In genomic region chr12:102480401-102480800, GRCh38 we compare ENCODE assay signal across 9 cellular contexts. TPM values are rescaled to one million over a fixed set of nuclear protein-coding genes. Genes with fewer than 3 reads are reported as not detected.
DNase-seq lines count a peak whose midpoint lies in the region; ATAC-seq and TF ChIP-seq lines count a peak whose summit lies in the region.
"Had no signal": no experiment of that assay in that cellular context is flagged by ENCODE, and none has a peak within 500 bp of the region (broad histone marks: within the 10 kb centered on the region; RNA-seq: fewer than 3 reads in every experiment).

Gene IGF1, minus strand, starts transcription at chr12:102480563. Its CDS starts 182 bp downstream, at chr12:102480381.

- H3K23ac ChIP-seq in IMR-90 (ENCODE audit: low read depth, low read length): no peak within 1 kb of the TSS

- H3K27ac ChIP-seq in IMR-90 (ENCODE audit: insufficient read depth, low read length) (no peak within 1 kb of the TSS; the same call in 1 of the 2 replicates), hepatocyte (peak within 1 kb of the TSS; percentile 67), subcutaneous abdominal adipose tissue (ENCODE audit: low read depth, low read length) (peak within 1 kb of the TSS; percentile 93)

- H3K4me1 ChIP-seq in IMR-90 (ENCODE audit: control insufficient read depth, insufficient read depth, low read length) (peaks cover 10% of the 10 kb centered on the region), adipocyte (ENCODE audit: control insufficient read depth, insufficient read depth, low read length) (peaks cover 46% of the 10 kb centered on the region), hepatocyte (ENCODE audit: insufficient read depth) (peaks cover 41% of the 10 kb centered on the region), subcutaneous abdominal adipose tissue (ENCODE audit: control insufficient read depth in 5 of 5, insufficient read depth in 5 of 5, low read length in 5 of 5) (peaks cover 5 to 63% (median 52%) of the 10 kb centered on the region in 5 donors)

- peak within 1 kb of the TSS; percentile 39 for H2BK20ac ChIP-seq in IMR-90 (ENCODE audit: low read depth, low read length)

- peak; percentile 28; the same call in 1 of the 2 replicates for TF ChIP-seq RAD21 in IMR-90 (IDR thresholded peaks at IDR 0.05; ENCODE audit: low read length)

- H2BK5ac ChIP-seq in IMR-90 (ENCODE audit: low read depth, low read length, poor library complexity, severe bottlenecking): no peak within 1 kb of the TSS

- no peak within 1 kb of the TSS for H2AK5ac ChIP-seq in IMR-90 (ENCODE audit: low read depth, low read length)

- H3K4me2 ChIP-seq in IMR-90 (ENCODE audit: low read depth, low read length) (peak within 1 kb of the TSS; percentile 73), hepatocyte (peak within 1 kb of the TSS; percentile 67)

- H3K14ac ChIP-seq in IMR-90 (replicated peaks; ENCODE audit: low read depth, low read length): no peak within 1 kb of the TSS

- H2BK15ac ChIP-seq in IMR-90 (ENCODE audit: low read depth, low read length): no peak within 1 kb of the TSS

- H3K18ac ChIP-seq in IMR-90 (ENCODE audit: low read depth, low read length): peak within 1 kb of the TSS; percentile 63; the same call in 1 of the 2 replicates

- in situ Hi-C loops in IMR-90 (cut with MboI; ENCODE audit: low sequenced_read_pairs): loop anchor here (25.0 kb wide), 2 partner anchors 168 to 543 kb away; no protein-coding TSS in a partner anchor

- no TSS peak for BruUV-seq in IMR-90 (replicated peaks; lab: Mats Ljungman, UMichigan)

- CTCF ChIA-PET in IMR-90 (lab: Yijun Ruan, JAX) (no interaction called here), HEK293T (lab: Yijun Ruan, JAX) (no interaction called here)

- H3K9me3 ChIP-seq in IMR-90 (ENCODE audit: control insufficient read depth, insufficient read depth, low read length) (no peaks in the 10 kb centered on the region), adipocyte (ENCODE audit: control insufficient read depth, low read length) (no peaks in the 10 kb centered on the region), hepatocyte (ENCODE audit: low read depth) (no peaks in the 10 kb centered on the region), subcutaneous abdominal adipose tissue (ENCODE audit: control insufficient read depth in 5 of 5, low read length in 5 of 5) (peaks cover 0 to 5% (median 0%) of the 10 kb centered on the region in 5 donors)

- TF ChIP-seq CTCF in IMR-90 (conservative IDR thresholded peaks at IDR 0.05; ENCODE audit: low read depth, low read length) (peak; percentile 41), hepatocyte (IDR thresholded peaks at IDR 0.05; ENCODE audit: poor library complexity) (peak; percentile 36)

- no peaks in the 10 kb centered on the region for H3K27me3 ChIP-seq in IMR-90 (ENCODE audit: control insufficient read depth, insufficient read depth, low read length)
- no peaks in the 10 kb centered on the region for H3K27me3 ChIP-seq in adipocyte (replicated peaks; ENCODE audit: control insufficient read depth, insufficient read depth, low read length)
- H3K27me3 ChIP-seq in hepatocyte: no peaks in the 10 kb centered on the region
- no peaks in the 10 kb centered on the region for H3K27me3 ChIP-seq in subcutaneous abdominal adipose tissue (ENCODE audit: control insufficient read depth in 5 of 5, insufficient read depth in 4 of 5, low read length in 5 of 5)

- no peak within 1 kb of the TSS for H2AK9ac ChIP-seq in IMR-90 (replicated peaks; ENCODE audit: low read depth, low read length, poor library complexity)

- no peaks in the 10 kb centered on the region for H3K9me2 ChIP-seq in hepatocyte (replicated peaks; ENCODE audit: insufficient read depth)

- intact Hi-C loops in IMR-90 (cut with micrococcal nuclease): loop anchor here (2.0 kb wide), 2 partner anchors 180 to 540 kb away; no protein-coding TSS in a partner anchor

- H3K9ac ChIP-seq in IMR-90 (ENCODE audit: low read depth, low read length) (no peak within 1 kb of the TSS), adipocyte (ENCODE audit: low read length) (peak within 1 kb of the TSS; percentile 83), subcutaneous abdominal adipose tissue (ENCODE audit: low read length in 5 of 5) (peak within 1 kb of the TSS; percentile 55 to 84 (median 77))

- POLR2A ChIA-PET in IMR-90 (lab: Charles Lee; ENCODE audit: unreplicated experiment): no interaction called here
- POLR2A ChIA-PET in HEK293T (lab: Yijun Ruan, JAX): no interaction called here

- dilution Hi-C loops in IMR-90 (cut with HindIII; ENCODE audit: low sequenced_read_pairs, unreplicated experiment): no loop called here

- H3K4me3 ChIP-seq in IMR-90 (ENCODE audit: insufficient read depth, low read depth, low read length): no peak within 1 kb of the TSS
- H3K4me3 ChIP-seq in adipocyte (ENCODE audit: low read length): peak within 1 kb of the TSS; percentile 74
- H3K4me3 ChIP-seq in hepatocyte: peak within 1 kb of the TSS; percentile 11
- peak within 1 kb of the TSS; percentile 64 to 81 (median 73) for H3K4me3 ChIP-seq in subcutaneous abdominal adipose tissue (ENCODE audit: low read depth in 1 of 5, low read length in 5 of 5)

- peak; percentile 61 for DNase-seq in IMR-90
- DNase-seq in adipocyte (ENCODE audit: low read depth): peak; percentile 89
- peak; percentile 41 for DNase-seq in hepatocyte (ENCODE audit: low spot score)
- DNase-seq in NCI-H226: no peak
- DNase-seq in activated CD4-positive, alpha-beta T cell treated with anti-CD3 and anti-CD28 coated beads for 4 hours: no peak
- no peak for DNase-seq in HEK293T (ENCODE audit: extremely low spot score)
- DNase-seq: caudate nucleus had no signal

- H3K56ac ChIP-seq in IMR-90 (ENCODE audit: extremely low read depth, insufficient read depth, low read length): no peak within 1 kb of the TSS

- H3K36me3 ChIP-seq in IMR-90 (ENCODE audit: control insufficient read depth, insufficient read depth, low read length) (no peaks in the 10 kb centered on the region), adipocyte (ENCODE audit: control insufficient read depth, insufficient read depth, low read length, severe bottlenecking) (peaks cover 3% of the 10 kb centered on the region), hepatocyte (replicated peaks; ENCODE audit: insufficient read depth, low read depth) (no peaks in the 10 kb centered on the region), subcutaneous abdominal adipose tissue (ENCODE audit: control insufficient read depth in 5 of 5, insufficient read depth in 5 of 5, low read length in 5 of 5) (peaks cover 0 to 3% (median 0%) of the 10 kb centered on the region in 5 donors)

- peak within 1 kb of the TSS; percentile 5; the same call in 1 of the 2 replicates for H2BK120ac ChIP-seq in IMR-90 (ENCODE audit: low read depth, low read length)

- H3K4ac ChIP-seq in IMR-90 (ENCODE audit: low read depth, low read length): no peak within 1 kb of the TSS

- H3K79me1 ChIP-seq in IMR-90 (ENCODE audit: low read depth in 1 of 2, low read length in 2 of 2): no peaks in the 10 kb centered on the region

- H4K5ac ChIP-seq in IMR-90 (ENCODE audit: low read depth, low read length): no peak within 1 kb of the TSS

- no peak within 1 kb of the TSS for H4K8ac ChIP-seq in IMR-90 (ENCODE audit: low read depth in 2 of 2, low read length in 2 of 2)

- ATAC-seq in IMR-90 (ENCODE audit: low read depth) (peak; percentile 51), HG02623 (IDR thresholded peaks at IDR 0.05; ENCODE audit: unreplicated experiment) (no peak)

- H2AFZ ChIP-seq in IMR-90 (replicated peaks; ENCODE audit: low read length, poor library complexity) (no peak within 1 kb of the TSS), hepatocyte (peak within 1 kb of the TSS; percentile 7)

- H4K91ac ChIP-seq in IMR-90 (ENCODE audit: insufficient read depth, low read depth, low read length): peak within 1 kb of the TSS; percentile 52

- TF ChIP-seq POLR2A in IMR-90 (IDR thresholded peaks at IDR 0.05; ENCODE audit: low read depth, low read length): no peak

- H4K20me1 ChIP-seq in IMR-90 (ENCODE audit: insufficient read depth, low read length) (no peaks in the 10 kb centered on the region), hepatocyte (ENCODE audit: insufficient read depth, poor library complexity, severe bottlenecking) (no peaks in the 10 kb centered on the region)

- whole genome bisulfite sequencing in IMR-90 (ENCODE audit: extremely low coverage in 2 of 2, insufficient read length in 1 of 2), 2 experiments: no CpG with 5 or more reads among the region's 2 CpGs
- WGBS in hepatocyte (ENCODE audit: low lambda C conversion rate, missing lambda C conversion rate): 31% methylated on average over 2 of the region's 2 CpGs

- H3K9me1 ChIP-seq in IMR-90 (ENCODE audit: insufficient read depth, low read length): no peaks in the 10 kb centered on the region; the same call in 1 of the 2 replicates

- peaks cover 6% of the 10 kb centered on the region for H3K79me2 ChIP-seq in hepatocyte

TF ChIP-seq in IMR-90, 13 proteins besides CTCF, POLR2A, EP300 and RAD21 (continues in another document):
- TF ChIP-seq CEBPB (IDR thresholded peaks at IDR 0.05; ENCODE audit: low read depth, low read length) (no peak), FOS (IDR thresholded peaks at IDR 0.05; ENCODE audit: low read depth, low read length) (no peak), USF2 (IDR thresholded peaks at IDR 0.05; ENCODE audit: low read depth, low read length) (no peak), SMC3 (IDR thresholded peaks at IDR 0.05; ENCODE audit: low read depth, low read length) (no peak)

TF ChIP-seq in HEK293T, 16 proteins besides CTCF, POLR2A, EP300 and RAD21 (continues in another document):
- no peak for TF ChIP-seq ZNF384 (IDR thresholded peaks at IDR 0.05)
- no peak for TF ChIP-seq ARNT (IDR thresholded peaks at IDR 0.05)
- TF ChIP-seq FOXM1 (IDR thresholded peaks at IDR 0.05; ENCODE audit: borderline replicate concordance): no peak
- no peak for TF ChIP-seq SUZ12 (IDR thresholded peaks at IDR 0.05)
- TF ChIP-seq FOXA1 (IDR thresholded peaks at IDR 0.05): no peak
- no peak for TF ChIP-seq ELF4 (IDR thresholded peaks at IDR 0.05)
- no peak for TF ChIP-seq LEF1 (IDR thresholded peaks at IDR 0.05; ENCODE audit: borderline replicate concordance)
- TF ChIP-seq CTBP1 (IDR thresholded peaks at IDR 0.05; ENCODE audit: borderline replicate concordance): no peak
- no peak for TF ChIP-seq TARDBP (IDR thresholded peaks at IDR 0.05)
- TF ChIP-seq HDGF (IDR thresholded peaks at IDR 0.05; ENCODE audit: borderline replicate concordance): no peak
- no peak for TF ChIP-seq SP1 (IDR thresholded peaks at IDR 0.05)
- no peak for TF ChIP-seq L3MBTL2 (conservative IDR thresholded peaks at IDR 0.05)
- no peak for TF ChIP-seq FOXK2 (IDR thresholded peaks at IDR 0.05)

RNA-seq across cellular contexts. Expression of gene IGF1, which starts in this region (rescaled TPM):
- total RNA-seq in IMR-90 (2012; rRNA removed) (under 0.01 and 0.28 TPM in 2 replicates), hepatocyte (9.7 and 10.0 TPM in 2 replicates)
- polyA plus RNA-seq in IMR-90 (2012; rRNA removed) (0.12 and 0.19 TPM in 2 replicates), hepatocyte (8.2 and 12.0 TPM in 2 replicates)
- 0.19 TPM in 1 of 2 replicates, not detected in the other for polyA plus RNA-seq in IMR-90 (2012; cell fraction: cytosol; rRNA removed)
- polyA plus RNA-seq in IMR-90 (2012; cell fraction: nucleus; rRNA removed; ENCODE audit: low replicate concordance): 0.16 TPM in 1 of 2 replicates, not detected in the other

Comparison
In these comparisons a context has a peak if more than half of its experiments do, and no peak if none do; other contexts are left out.
1. Peak in DNase-seq, ATAC-seq and H3K4me2 ChIP-seq in IMR-90; RNA of the gene not detected or under 1 TPM.
2. DNase-seq: peak in adipocyte (single experiment) and hepatocyte (single experiment); none in NCI-H226 (single experiment), activated CD4-positive, alpha-beta T cell treated with anti-CD3 and anti-CD28 coated beads for 4 hours (0 of 2) and HEK293T (single experiment).